ENCODE assay signal across 1 cellular context in the genomic region with DNA sequence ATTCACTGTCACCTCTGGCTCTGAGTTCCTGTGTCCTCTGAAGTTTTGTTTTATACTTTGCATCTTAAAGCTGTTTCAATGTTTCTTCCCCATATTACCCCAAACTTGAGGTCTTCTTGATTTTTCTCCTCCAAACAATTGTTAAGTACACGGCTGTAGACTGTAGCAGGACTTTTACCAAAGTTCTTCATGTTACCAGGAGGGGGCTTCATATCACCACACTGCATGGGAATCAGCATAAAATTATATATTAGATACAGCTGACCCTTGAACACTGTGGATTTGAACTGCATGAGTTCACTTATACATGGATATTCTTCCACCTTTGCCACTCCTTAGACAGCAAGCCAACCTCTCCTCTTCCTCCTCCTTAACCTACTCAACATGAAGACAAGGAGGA.
TF ChIP-seq lines count a peak whose summit lies in the region.

No MANE protein-coding gene starts in this region.

TF ChIP-seq in GM23338, 12 proteins besides CTCF, POLR2A, EP300 and RAD21 (continued from another document):
- TF ChIP-seq, protein P1, sequence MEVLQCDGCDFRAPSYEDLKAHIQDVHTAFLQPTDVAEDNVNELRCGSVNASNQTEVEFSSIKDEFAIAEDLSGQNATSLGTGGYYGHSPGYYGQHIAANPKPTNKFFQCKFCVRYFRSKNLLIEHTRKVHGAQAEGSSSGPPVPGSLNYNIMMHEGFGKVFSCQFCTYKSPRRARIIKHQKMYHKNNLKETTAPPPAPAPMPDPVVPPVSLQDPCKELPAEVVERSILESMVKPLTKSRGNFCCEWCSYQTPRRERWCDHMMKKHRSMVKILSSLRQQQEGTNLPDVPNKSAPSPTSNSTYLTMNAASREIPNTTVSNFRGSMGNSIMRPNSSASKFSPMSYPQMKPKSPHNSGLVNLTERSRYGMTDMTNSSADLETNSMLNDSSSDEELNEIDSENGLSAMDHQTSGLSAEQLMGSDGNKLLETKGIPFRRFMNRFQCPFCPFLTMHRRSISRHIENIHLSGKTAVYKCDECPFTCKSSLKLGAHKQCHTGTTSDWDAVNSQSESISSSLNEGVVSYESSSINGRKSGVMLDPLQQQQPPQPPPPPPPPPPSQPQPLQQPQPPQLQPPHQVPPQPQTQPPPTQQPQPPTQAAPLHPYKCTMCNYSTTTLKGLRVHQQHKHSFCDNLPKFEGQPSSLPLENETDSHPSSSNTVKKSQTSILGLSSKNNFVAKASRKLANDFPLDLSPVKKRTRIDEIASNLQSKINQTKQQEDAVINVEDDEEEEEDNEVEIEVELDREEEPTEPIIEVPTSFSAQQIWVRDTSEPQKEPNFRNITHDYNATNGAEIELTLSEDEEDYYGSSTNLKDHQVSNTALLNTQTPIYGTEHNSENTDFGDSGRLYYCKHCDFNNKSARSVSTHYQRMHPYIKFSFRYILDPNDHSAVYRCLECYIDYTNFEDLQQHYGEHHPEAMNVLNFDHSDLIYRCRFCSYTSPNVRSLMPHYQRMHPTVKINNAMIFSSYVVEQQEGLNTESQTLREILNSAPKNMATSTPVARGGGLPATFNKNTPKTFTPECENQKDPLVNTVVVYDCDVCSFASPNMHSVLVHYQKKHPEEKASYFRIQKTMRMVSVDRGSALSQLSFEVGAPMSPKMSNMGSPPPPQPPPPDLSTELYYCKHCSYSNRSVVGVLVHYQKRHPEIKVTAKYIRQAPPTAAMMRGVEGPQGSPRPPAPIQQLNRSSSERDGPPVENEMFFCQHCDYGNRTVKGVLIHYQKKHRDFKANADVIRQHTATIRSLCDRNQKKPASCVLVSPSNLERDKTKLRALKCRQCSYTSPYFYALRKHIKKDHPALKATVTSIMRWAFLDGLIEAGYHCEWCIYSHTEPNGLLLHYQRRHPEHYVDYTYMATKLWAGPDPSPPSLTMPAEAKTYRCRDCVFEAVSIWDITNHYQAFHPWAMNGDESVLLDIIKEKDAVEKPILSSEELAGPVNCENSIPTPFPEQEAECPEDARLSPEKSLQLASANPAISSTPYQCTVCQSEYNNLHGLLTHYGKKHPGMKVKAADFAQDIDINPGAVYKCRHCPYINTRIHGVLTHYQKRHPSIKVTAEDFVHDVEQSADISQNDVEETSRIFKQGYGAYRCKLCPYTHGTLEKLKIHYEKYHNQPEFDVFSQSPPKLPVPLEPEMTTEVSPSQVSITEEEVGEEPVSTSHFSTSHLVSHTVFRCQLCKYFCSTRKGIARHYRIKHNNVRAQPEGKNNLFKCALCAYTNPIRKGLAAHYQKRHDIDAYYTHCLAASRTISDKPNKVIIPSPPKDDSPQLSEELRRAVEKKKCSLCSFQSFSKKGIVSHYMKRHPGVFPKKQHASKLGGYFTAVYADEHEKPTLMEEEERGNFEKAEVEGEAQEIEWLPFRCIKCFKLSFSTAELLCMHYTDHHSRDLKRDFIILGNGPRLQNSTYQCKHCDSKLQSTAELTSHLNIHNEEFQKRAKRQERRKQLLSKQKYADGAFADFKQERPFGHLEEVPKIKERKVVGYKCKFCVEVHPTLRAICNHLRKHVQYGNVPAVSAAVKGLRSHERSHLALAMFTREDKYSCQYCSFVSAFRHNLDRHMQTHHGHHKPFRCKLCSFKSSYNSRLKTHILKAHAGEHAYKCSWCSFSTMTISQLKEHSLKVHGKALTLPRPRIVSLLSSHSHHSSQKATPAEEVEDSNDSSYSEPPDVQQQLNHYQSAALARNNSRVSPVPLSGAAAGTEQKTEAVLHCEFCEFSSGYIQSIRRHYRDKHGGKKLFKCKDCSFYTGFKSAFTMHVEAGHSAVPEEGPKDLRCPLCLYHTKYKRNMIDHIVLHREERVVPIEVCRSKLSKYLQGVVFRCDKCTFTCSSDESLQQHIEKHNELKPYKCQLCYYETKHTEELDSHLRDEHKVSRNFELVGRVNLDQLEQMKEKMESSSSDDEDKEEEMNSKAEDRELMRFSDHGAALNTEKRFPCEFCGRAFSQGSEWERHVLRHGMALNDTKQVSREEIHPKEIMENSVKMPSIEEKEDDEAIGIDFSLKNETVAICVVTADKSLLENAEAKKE (CRISPR knock-in tag; IDR thresholded peaks at IDR 0.05): no peak
- TF ChIP-seq EZH2phosphoT487 (IDR thresholded peaks at IDR 0.05; ENCODE audit: unreplicated experiment): no peak
- no peak for TF ChIP-seq EZH2 (IDR thresholded peaks at IDR 0.05; ENCODE audit: low read depth, unreplicated experiment)
- no peak for TF ChIP-seq STAT1 (IDR thresholded peaks at IDR 0.05; ENCODE audit: unreplicated experiment)
- TF ChIP-seq ZNF114 (CRISPR knock-in tag; IDR thresholded peaks at IDR 0.05): no peak
- no peak for TF ChIP-seq NANOG (IDR thresholded peaks at IDR 0.05; ENCODE audit: borderline replicate concordance)
- no peak for TF ChIP-seq ZNF331 (CRISPR knock-in tag; IDR thresholded peaks at IDR 0.05; ENCODE audit: low read depth)
- TF ChIP-seq REST (IDR thresholded peaks at IDR 0.05; ENCODE audit: unreplicated experiment): no peak
- TF ChIP-seq POLR2AphosphoS5 (IDR thresholded peaks at IDR 0.05; ENCODE audit: low read depth): no peak
